In genomic region chr9:92029553-92029952, GRCh38 we compare ENCODE assay signal across 20 cellular contexts.
DNase-seq lines count a peak whose midpoint lies in the region; ATAC-seq, FAIRE-seq and TF ChIP-seq lines count a peak whose summit lies in the region.
"Had no signal": no experiment of that assay in that cellular context is flagged by ENCODE, and none has a peak within 500 bp of the region (broad histone marks: within the 10 kb centered on the region; RNA-seq: fewer than 3 reads in every experiment).

No MANE protein-coding gene starts in this region.

- 91% methylated on average over 4 of the region's 4 CpGs; no CpG with 5 or more reads in 1 of the 2 experiments for WGBS in H1 (ENCODE audit: extremely low coverage in 1 of 2, insufficient coverage in 1 of 2, insufficient read length in 1 of 2, insufficient replicate concordance in 2 of 2, low coverage in 1 of 2, low lambda C conversion rate in 2 of 2, missing lambda C conversion rate in 1 of 2), 2 experiments
- no CpG with 5 or more reads among the region's 4 CpGs for WGBS in mesendoderm (ENCODE audit: extremely low coverage, insufficient coverage, low lambda C conversion rate)

- H3K18ac ChIP-seq in H1 (ENCODE audit: extremely low read depth, low read length) (no peak overlapping the region), mesendoderm (ENCODE audit: low read length) (no peak overlapping the region)

- H3K14ac ChIP-seq in H1 (ENCODE audit: insufficient read length), result no peak overlapping the region

- H4K5ac ChIP-seq in H1 (ENCODE audit: insufficient read length, low read depth, low read length) (no peak overlapping the region), mesendoderm (ENCODE audit: low read length) (no peak overlapping the region)

- no peak overlapping the region for H4K91ac ChIP-seq in H1 (replicated peaks; ENCODE audit: insufficient read length, low read length)

- H2BK5ac ChIP-seq in H1 (ENCODE audit: low read depth, low read length) (no peak overlapping the region), mesendoderm (ENCODE audit: low read length) (no peak overlapping the region)

- H3K4me2 ChIP-seq in H1 (ENCODE audit: insufficient read depth in 1 of 2, low read depth in 2 of 2, low read length in 2 of 2), result no peak overlapping the region
- H3K4me2 ChIP-seq in mesendoderm (ENCODE audit: low read length), result no peak overlapping the region

- no peak overlapping the region for H2BK12ac ChIP-seq in H1 (ENCODE audit: low read depth, low read length)

- no peaks in the 10 kb centered on the region for H3K9me3 ChIP-seq in H1 (ENCODE audit: insufficient read depth in 2 of 2, low read depth in 1 of 2, low read length in 1 of 2)
- H3K9me3 ChIP-seq: mucosa of descending colon, SJSA1, transverse colon had no signal

- H3K27me3 Mint-ChIP-seq in activated CD4-positive, alpha-beta T cell treated with anti-CD3 and anti-CD28 coated beads for 36 hours, result no peaks in the 10 kb centered on the region
- H3K27me3 Mint-ChIP-seq: CD8-positive, alpha-beta memory T cell; central memory CD8-positive, alpha-beta T cell; stimulated activated naive CD8-positive, alpha-beta T cell treated with anti-CD3 and anti-CD28 coated beads, Interleukin-15, Interleukin-2, amounts not matched to agents 100 ng/mL and 50 ng/mL, for 24 hours had no signal

- H4K8ac ChIP-seq in H1 (ENCODE audit: extremely low read depth, insufficient read depth, low read length), result no peak overlapping the region
- no peak overlapping the region for H4K8ac ChIP-seq in mesendoderm (ENCODE audit: low read depth, low read length)

- no peaks in the 10 kb centered on the region for H3K23me2 ChIP-seq in H1 (ENCODE audit: low read depth, low read length)

- peaks cover 0 to 2% of the 10 kb centered on the region in 2 experiments for H4K20me1 ChIP-seq in H1 (replicated peaks in 1 of 2; ENCODE audit: control insufficient read depth in 1 of 2, insufficient read depth in 2 of 2, low read length in 2 of 2)

- CTCF ChIA-PET in H1 (lab: Charles Lee; ENCODE audit: partially characterized antibody), result interaction anchor here (0.6 to 2.9 kb wide), 12 partner anchors 9 to 295 kb away, joined by 3 to 11 read pairs (median 4); partner anchors contain the start of gene ROR2
- CTCF ChIA-PET in activated CD4-positive, alpha-beta T cell treated with anti-CD3 and anti-CD28 coated beads for 36 hours (lab: Charles Lee), result interaction anchor here (0.6 kb wide), 1 partner anchor 147 kb away, joined by 3 read pairs; no protein-coding TSS in a partner anchor

- H3K4ac ChIP-seq in H1 (replicated peaks; ENCODE audit: insufficient read length, low read depth, low read length) (no peak overlapping the region), mesendoderm (ENCODE audit: low read depth, low read length) (no peak overlapping the region)

- H3K4me1 Mint-ChIP-seq in activated CD4-positive, alpha-beta T cell treated with anti-CD3 and anti-CD28 coated beads for 36 hours, result no peaks in the 10 kb centered on the region
- H3K4me1 Mint-ChIP-seq: CD8-positive, alpha-beta memory T cell; central memory CD8-positive, alpha-beta T cell had no signal

- H3K4me1 ChIP-seq in H1 (replicated peaks in 1 of 4; ENCODE audit: control insufficient read depth in 3 of 4, insufficient read depth in 4 of 4, low read length in 3 of 4) (peaks cover 0 to 3% (median 0%) of the 10 kb centered on the region in 4 experiments; a peak in 1 of 7 replicates), mesendoderm (ENCODE audit: control insufficient read depth, low read depth, low read length) (no peaks in the 10 kb centered on the region)
- H3K4me1 ChIP-seq: SJSA1 had no signal

- H3K27me3 ChIP-seq in H1 (replicated peaks in 1 of 4; ENCODE audit: control insufficient read depth in 3 of 4, extremely low read depth in 1 of 4, insufficient read depth in 3 of 4, low read length in 3 of 4), result no peaks in the 10 kb centered on the region
- no peaks in the 10 kb centered on the region for H3K27me3 ChIP-seq in mesendoderm (ENCODE audit: insufficient read depth, low read length, poor library complexity)
- H3K27me3 ChIP-seq: SJSA1, transverse colon had no signal

- H3K27ac Mint-ChIP-seq in activated CD4-positive, alpha-beta T cell treated with anti-CD3 and anti-CD28 coated beads for 36 hours, result no peak overlapping the region
- H3K27ac Mint-ChIP-seq: stimulated activated naive CD8-positive, alpha-beta T cell treated with anti-CD3 and anti-CD28 coated beads, Interleukin-15, Interleukin-2, amounts not matched to agents 100 ng/mL and 50 ng/mL, for 24 hours had no signal

- TF ChIP-seq EP300 in H1 (IDR thresholded peaks at IDR 0.05; ENCODE audit: borderline replicate concordance in 1 of 2, low read depth in 2 of 2, low read length in 2 of 2), result no peak

- peaks cover 23% of the 10 kb centered on the region for H3K36me3 Mint-ChIP-seq in activated CD4-positive, alpha-beta T cell treated with anti-CD3 and anti-CD28 coated beads for 36 hours (ENCODE audit: low read depth)

- H3K4me3 Mint-ChIP-seq in activated CD4-positive, alpha-beta T cell treated with anti-CD3 and anti-CD28 coated beads for 36 hours, result no peak overlapping the region
- H3K4me3 Mint-ChIP-seq: CD8-positive, alpha-beta memory T cell; central memory CD8-positive, alpha-beta T cell; stimulated activated naive CD8-positive, alpha-beta T cell treated with anti-CD3 and anti-CD28 coated beads, Interleukin-15, Interleukin-2, amounts not matched to agents 100 ng/mL and 50 ng/mL, for 24 hours had no signal

- H3K79me2 ChIP-seq in H1 (ENCODE audit: control insufficient read depth in 1 of 2, insufficient read depth in 2 of 2, low read length in 2 of 2) (no peaks in the 10 kb centered on the region), mesendoderm (ENCODE audit: control insufficient read depth, insufficient read depth, low read length) (no peaks in the 10 kb centered on the region)

- POLR2A ChIA-PET in H1 (lab: Charles Lee; ENCODE audit: partially characterized antibody), result interaction anchor here (0.8 kb wide), 1 partner anchor 11 kb away, joined by 3 read pairs; no protein-coding TSS in a partner anchor
- POLR2A ChIA-PET in activated CD4-positive, alpha-beta T cell treated with anti-CD3 and anti-CD28 coated beads for 36 hours (lab: Charles Lee), result no interaction called here

- intact Hi-C loops in activated CD4-positive, alpha-beta T cell treated with anti-CD3 and anti-CD28 coated beads for 36 hours (cut with DNase I, micrococcal nuclease), result no loop called here

- H3K9ac ChIP-seq in H1 (replicated peaks in 1 of 4; ENCODE audit: extremely low read depth in 1 of 4, low read depth in 3 of 4, low read length in 3 of 4) (no peak overlapping the region), mesendoderm (ENCODE audit: low read length) (no peak overlapping the region)

- FAIRE-seq in H1 (lab: Jason Lieb, UNC), result no peak

- no peak for TF ChIP-seq POLR2A in H1 (IDR thresholded peaks at IDR 0.05; ENCODE audit: control extremely low read depth in 1 of 2, low read depth in 2 of 2, low read length in 2 of 2)

- H2BK120ac ChIP-seq in H1 (replicated peaks; ENCODE audit: low read depth, low read length) (no peak overlapping the region), mesendoderm (ENCODE audit: low read depth, low read length) (no peak overlapping the region)

- DNase-seq in AG10803 (ENCODE audit: low read depth) (no peak), LNCaP clone FGC (ENCODE audit: low read depth) (no peak), H1 (ENCODE audit: low read depth in 1 of 2, low spot score in 2 of 2) (no peak), mesendoderm (peak; percentile 34), 8988T (no peak)
- DNase-seq in activated CD4-positive, alpha-beta T cell treated with anti-CD3 and anti-CD28 coated beads for 36 hours, result no peak
- no peak for DNase-seq in activated CD4-positive, alpha-beta T cell treated with anti-CD3 and anti-CD28 coated beads, Interleukin-2, amount 50 U/mL, for 48 hours
- no peak for DNase-seq in activated CD4-positive, CD25-positive, alpha-beta regulatory T cell treated with anti-CD3 and anti-CD28 coated beads, Interleukin-2, amount 50 U/mL, for 72 hours
- DNase-seq: activated effector memory CD4-positive, alpha-beta T cell treated with anti-CD3 and anti-CD28 coated beads, Interleukin-2, amount 50 U/mL, for 16 hours; CD8-positive, alpha-beta memory T cell; effector CD8-positive, alpha-beta T cell; mucosa of descending colon; NCI-H1105 treated with DMSO at 0.1 percent for 48 hours; NCI-H69; occipital lobe; T-helper 9 cell; transverse colon had no signal

- H2BK15ac ChIP-seq in H1 (ENCODE audit: low read length) (no peak overlapping the region), mesendoderm (replicated peaks; ENCODE audit: low read depth) (no peak overlapping the region)

- ATAC-seq in activated CD4-positive, alpha-beta T cell treated with anti-CD3 and anti-CD28 coated beads for 36 hours, result no peak
- ATAC-seq: mucosa of descending colon had no signal

- TF ChIP-seq CTCF in AG10803 (conservative IDR thresholded peaks at IDR 0.05; ENCODE audit: low read length) (peak; percentile 40; the same call in 1 of the 2 replicates), LNCaP clone FGC (IDR thresholded peaks at IDR 0.05; ENCODE audit: control insufficient read depth, extremely low read depth, insufficient read depth) (0 out of 2 replicates have a peak, but pooled peaks have one; percentile 10), H1 (IDR thresholded peaks at IDR 0.05; ENCODE audit: control extremely low read depth in 1 of 3, insufficient read depth in 1 of 3, low read depth in 1 of 3, low read length in 3 of 3) (peak in 2 of 3 experiments; percentile 40 to 42; a peak in 3 of 4 replicates)

- H3K56ac ChIP-seq in H1 (replicated peaks; ENCODE audit: insufficient read length, low read depth, low read length) (no peak overlapping the region), mesendoderm (ENCODE audit: low read length) (no peak overlapping the region)

- no peak overlapping the region for H2AFZ ChIP-seq in H1 (ENCODE audit: low read length)

- no peak overlapping the region for H3K27ac ChIP-seq in H1 (ENCODE audit: low read depth, low read length)
- no peak overlapping the region for H3K27ac ChIP-seq in mesendoderm (ENCODE audit: low read depth, low read length)
- H3K27ac ChIP-seq: SJSA1, transverse colon had no signal

- H3K9me3 Mint-ChIP-seq in activated CD4-positive, alpha-beta T cell treated with anti-CD3 and anti-CD28 coated beads for 36 hours (ENCODE audit: low read depth), result no peaks in the 10 kb centered on the region
- H3K9me3 Mint-ChIP-seq: central memory CD8-positive, alpha-beta T cell had no signal

- H3K79me1 ChIP-seq in H1 (ENCODE audit: low read depth, low read length) (no peaks in the 10 kb centered on the region), mesendoderm (ENCODE audit: low read length) (no peaks in the 10 kb centered on the region)

- H3K4me3 ChIP-seq in AG10803 (ENCODE audit: low read length), result no peak overlapping the region
- H3K4me3 ChIP-seq in LNCaP clone FGC (ENCODE audit: low read depth, low read length), result no peak overlapping the region
- H3K4me3 ChIP-seq in H1 (ENCODE audit: extremely low read depth in 1 of 4, insufficient read depth in 2 of 4, low read depth in 3 of 4, low read length in 4 of 4), result no peak overlapping the region
- H3K4me3 ChIP-seq in mesendoderm (ENCODE audit: low read length), result no peak overlapping the region
- H3K4me3 ChIP-seq: mucosa of descending colon, SJSA1, transverse colon had no signal

- no peak overlapping the region for H2AK5ac ChIP-seq in H1 (ENCODE audit: low read depth, low read length)
- no peak overlapping the region for H2AK5ac ChIP-seq in mesendoderm (ENCODE audit: low read length)

- H3K36me3 ChIP-seq in H1 (ENCODE audit: control insufficient read depth in 2 of 4, insufficient read depth in 4 of 4, low read length in 3 of 4), result peaks cover 2 to 22% (median 11%) of the 10 kb centered on the region in 4 experiments; a peak in 6 of 8 replicates
- H3K36me3 ChIP-seq in mesendoderm (ENCODE audit: control insufficient read depth, insufficient read depth, low read length), result no peaks in the 10 kb centered on the region

- no peak overlapping the region for H2BK20ac ChIP-seq in H1 (ENCODE audit: low read length)

- no peak overlapping the region for H3K23ac ChIP-seq in H1 (ENCODE audit: insufficient read length)
- H3K23ac ChIP-seq in mesendoderm (ENCODE audit: low read length), result no peak overlapping the region

- TF ChIP-seq RAD21 in H1 (IDR thresholded peaks at IDR 0.05 in 1 of 2, conservative IDR thresholded peaks at IDR 0.05 in 1 of 2; ENCODE audit: low read depth in 2 of 2, low read length in 2 of 2), result peak; percentile 51 to 58
